Comparison of ENCODE assay signal across 21 cellular contexts in genomic region chr2:166784296-166784946, GRCh38.
DNase-seq lines count a peak whose midpoint lies in the region; ATAC-seq and TF ChIP-seq lines count a peak whose summit lies in the region.
"Had no signal": no experiment of that assay in that cellular context is flagged by ENCODE, and none has a peak within 500 bp of the region (broad histone marks: within the 10 kb centered on the region; RNA-seq: fewer than 3 reads in every experiment).

No MANE protein-coding gene starts in this region.

- ATAC-seq in activated naive CD8-positive, alpha-beta T cell treated with anti-CD3 and anti-CD28 coated beads, Interleukin-2, amount 50 U/mL, for 24 hours: no peak
- no peak for ATAC-seq in activated T-cell treated with anti-CD3 and anti-CD28 coated beads, Interleukin-2, amount 50 U/mL, for 4 hours
- ATAC-seq: A549; activated CD8-positive, alpha-beta memory T cell treated with anti-CD3 and anti-CD28 coated beads, Interleukin-2, amount 10 ng/mL, durations not matched to agents 7 days and 5 days; stimulated activated effector memory CD8-positive, alpha-beta T cell treated with anti-CD3 and anti-CD28 coated beads, Interleukin-12 subunit alpha, Interleukin-12 subunit beta, amount 100 ng/mL, for 72 hours; T-cell had no signal

- no peak overlapping the region for H3K4me3 Mint-ChIP-seq in activated naive CD8-positive, alpha-beta T cell treated with anti-CD3 and anti-CD28 coated beads, Interleukin-2, amount 50 U/mL, for 24 hours
- no peak overlapping the region for H3K4me3 Mint-ChIP-seq in activated T-cell treated with anti-CD3 and anti-CD28 coated beads, Interleukin-2, amount 50 U/mL, for 4 hours
- H3K4me3 Mint-ChIP-seq: activated CD8-positive, alpha-beta memory T cell treated with anti-CD3 and anti-CD28 coated beads, Interleukin-2, amount 10 ng/mL, durations not matched to agents 7 days and 5 days; activated naive CD8-positive, alpha-beta T cell; B cell; IgD-negative memory B cell; stimulated activated effector memory CD8-positive, alpha-beta T cell treated with anti-CD3 and anti-CD28 coated beads, Interleukin-12 subunit alpha, Interleukin-12 subunit beta, amount 100 ng/mL, for 72 hours; T-cell had no signal

- H3K4me3 ChIP-seq in WERI-Rb-1 (ENCODE audit: low read depth, low read length) (no peak overlapping the region), ovary (no peak overlapping the region)
- H3K4me3 ChIP-seq: A549, dorsolateral prefrontal cortex, SJCRH30, suprapubic skin had no signal

- H3K27me3 Mint-ChIP-seq in activated naive CD8-positive, alpha-beta T cell treated with anti-CD3 and anti-CD28 coated beads, Interleukin-2, amount 50 U/mL, for 24 hours: no peaks in the 10 kb centered on the region
- H3K27me3 Mint-ChIP-seq in activated T-cell treated with anti-CD3 and anti-CD28 coated beads, Interleukin-2, amount 50 U/mL, for 4 hours (ENCODE audit: low read depth): no peaks in the 10 kb centered on the region
- H3K27me3 Mint-ChIP-seq: activated CD8-positive, alpha-beta memory T cell treated with anti-CD3 and anti-CD28 coated beads, Interleukin-2, amount 10 ng/mL, durations not matched to agents 7 days and 5 days; activated naive CD8-positive, alpha-beta T cell; B cell; IgD-negative memory B cell had no signal

- H3K9me3 Mint-ChIP-seq in activated naive CD8-positive, alpha-beta T cell treated with anti-CD3 and anti-CD28 coated beads, Interleukin-2, amount 50 U/mL, for 24 hours: no peaks in the 10 kb centered on the region
- H3K9me3 Mint-ChIP-seq in activated T-cell treated with anti-CD3 and anti-CD28 coated beads, Interleukin-2, amount 50 U/mL, for 4 hours: no peaks in the 10 kb centered on the region
- H3K9me3 Mint-ChIP-seq: T-cell had no signal

- H3K9me3 ChIP-seq in WERI-Rb-1 (ENCODE audit: severe bottlenecking) (no peaks in the 10 kb centered on the region), ovary (no peaks in the 10 kb centered on the region)
- H3K9me3 ChIP-seq: A549, SJCRH30, suprapubic skin had no signal

- TF ChIP-seq CTCF in WERI-Rb-1 (IDR thresholded peaks at IDR 0.05; ENCODE audit: low read depth, low read length): no peak
- TF ChIP-seq CTCF in ovary (IDR thresholded peaks at IDR 0.05): no peak

- no peak overlapping the region for H3K27ac Mint-ChIP-seq in activated naive CD8-positive, alpha-beta T cell treated with anti-CD3 and anti-CD28 coated beads, Interleukin-2, amount 50 U/mL, for 24 hours
- H3K27ac Mint-ChIP-seq: activated CD8-positive, alpha-beta memory T cell treated with anti-CD3 and anti-CD28 coated beads, Interleukin-2, amount 10 ng/mL, durations not matched to agents 7 days and 5 days; activated naive CD8-positive, alpha-beta T cell; B cell; IgD-negative memory B cell; stimulated activated effector memory CD8-positive, alpha-beta T cell treated with anti-CD3 and anti-CD28 coated beads, Interleukin-12 subunit alpha, Interleukin-12 subunit beta, amount 100 ng/mL, for 72 hours; T-cell had no signal

- peak overlapping the region; percentile 20; the same call in 1 of the 2 replicates for H3K27ac ChIP-seq in WERI-Rb-1
- no peak overlapping the region for H3K27ac ChIP-seq in ovary
- H3K27ac ChIP-seq: A549, dorsolateral prefrontal cortex, SJCRH30, suprapubic skin had no signal

- DNase-seq in DMS153 (lab: John Stamatoyannopoulos, UW) (peak; percentile 97), NCI-H128 (lab: John Stamatoyannopoulos, UW; ENCODE audit: unreplicated experiment) (peak; percentile 20), NCI-H345 treated with DMSO at 0.1 percent for 48 hours (lab: John Stamatoyannopoulos, UW; ENCODE audit: unreplicated experiment) (peak; percentile 53), WERI-Rb-1 (no peak), ovary (no peak), hippocampal formation (lab: John Stamatoyannopoulos, UW) (no peak)
- DNase-seq in activated naive CD8-positive, alpha-beta T cell treated with anti-CD3 and anti-CD28 coated beads, Interleukin-2, amount 50 U/mL, for 24 hours: no peak
- DNase-seq in activated T-cell treated with anti-CD3 and anti-CD28 coated beads, Interleukin-2, amount 50 U/mL, for 4 hours: no peak
- DNase-seq: activated CD4-positive, alpha-beta T cell treated with anti-CD3 and anti-CD28 coated beads for 4 hours; activated CD8-positive, alpha-beta memory T cell treated with anti-CD3 and anti-CD28 coated beads, Interleukin-2, amount 10 ng/mL, durations not matched to agents 7 days and 5 days; central memory CD4-positive, alpha-beta T cell; dorsolateral prefrontal cortex; NCI-H2171 treated with DMSO at 0.1 percent for 48 hours; SJCRH30; T-cell had no signal

- H3K36me3 ChIP-seq in WERI-Rb-1 (no peaks in the 10 kb centered on the region), ovary (no peaks in the 10 kb centered on the region)
- H3K36me3 ChIP-seq: SJCRH30, suprapubic skin had no signal

- TF ChIP-seq EP300 in ovary (IDR thresholded peaks at IDR 0.05): no peak

- H3K4me1 Mint-ChIP-seq in activated naive CD8-positive, alpha-beta T cell treated with anti-CD3 and anti-CD28 coated beads, Interleukin-2, amount 50 U/mL, for 24 hours: no peaks in the 10 kb centered on the region
- H3K4me1 Mint-ChIP-seq in activated T-cell treated with anti-CD3 and anti-CD28 coated beads, Interleukin-2, amount 50 U/mL, for 4 hours (ENCODE audit: low read depth): no peaks in the 10 kb centered on the region
- H3K4me1 Mint-ChIP-seq: activated CD8-positive, alpha-beta memory T cell treated with anti-CD3 and anti-CD28 coated beads, Interleukin-2, amount 10 ng/mL, durations not matched to agents 7 days and 5 days; B cell; IgD-negative memory B cell; stimulated activated effector memory CD8-positive, alpha-beta T cell treated with anti-CD3 and anti-CD28 coated beads, Interleukin-12 subunit alpha, Interleukin-12 subunit beta, amount 100 ng/mL, for 72 hours; T-cell had no signal

- no peaks in the 10 kb centered on the region for H3K27me3 ChIP-seq in WERI-Rb-1 (ENCODE audit: insufficient read depth, low read depth, severe bottlenecking)
- no peaks in the 10 kb centered on the region for H3K27me3 ChIP-seq in ovary
- H3K27me3 ChIP-seq: SJCRH30, suprapubic skin had no signal

- 64 to 69% (median 66%) methylated on average over 8 of the region's 8 CpGs for WGBS in ovary, 3 donors

- no peaks in the 10 kb centered on the region for H3K4me1 ChIP-seq in ovary (ENCODE audit: insufficient read depth)
- H3K4me1 ChIP-seq: A549, SJCRH30, suprapubic skin had no signal

- H3K36me3 Mint-ChIP-seq in activated naive CD8-positive, alpha-beta T cell treated with anti-CD3 and anti-CD28 coated beads, Interleukin-2, amount 50 U/mL, for 24 hours (ENCODE audit: low read depth): no peaks in the 10 kb centered on the region
- H3K36me3 Mint-ChIP-seq in activated T-cell treated with anti-CD3 and anti-CD28 coated beads, Interleukin-2, amount 50 U/mL, for 4 hours (ENCODE audit: insufficient read depth): no peaks in the 10 kb centered on the region
- H3K36me3 Mint-ChIP-seq: activated CD8-positive, alpha-beta memory T cell treated with anti-CD3 and anti-CD28 coated beads, Interleukin-2, amount 10 ng/mL, durations not matched to agents 7 days and 5 days; activated naive CD8-positive, alpha-beta T cell; IgD-negative memory B cell; stimulated activated effector memory CD8-positive, alpha-beta T cell treated with anti-CD3 and anti-CD28 coated beads, Interleukin-12 subunit alpha, Interleukin-12 subunit beta, amount 100 ng/mL, for 72 hours; T-cell had no signal

- intact Hi-C loops in ovary (cut with DNase I): no loop called here

- TF ChIP-seq POLR2A in ovary (IDR thresholded peaks at IDR 0.05): no peak

Comparison
In these comparisons a context has a peak if more than half of its experiments do, and no peak if none do; other contexts are left out.
1. DNase-seq: peak in DMS153 (single experiment), NCI-H128 (single experiment) and NCI-H345 treated with DMSO at 0.1 percent for 48 hours (single experiment); none in WERI-Rb-1 (single experiment), activated naive CD8-positive, alpha-beta T cell treated with anti-CD3 and anti-CD28 coated beads, Interleukin-2, amount 50 U/mL, for 24 hours (single experiment), ovary (0 of 5), hippocampal formation (0 of 2) and activated T-cell treated with anti-CD3 and anti-CD28 coated beads, Interleukin-2, amount 50 U/mL, for 4 hours (single experiment).